8 cellular contexts compared by ENCODE assay signal in genomic region chr16:71537643-71538042, GRCh38. TPM values are rescaled to one million over a fixed set of nuclear protein-coding genes. Genes with fewer than 3 reads are reported as not detected.
A peak's percentile ranks its signal among the peaks of the same experiment; 100 is the strongest.
DNase-seq lines count a peak whose midpoint lies in the region; ATAC-seq and FAIRE-seq lines count a peak whose summit lies in the region.

No MANE protein-coding gene starts in this region.

- H3K36me3 Mint-ChIP-seq in activated naive CD4-positive, alpha-beta T cell treated with anti-CD3 and anti-CD28 coated beads, Interleukin-2, amount 50 U/mL, for 72 hours = no peaks in the 10 kb centered on the region

- H3K27ac Mint-ChIP-seq in activated naive CD4-positive, alpha-beta T cell treated with anti-CD3 and anti-CD28 coated beads, Interleukin-2, amount 50 U/mL, for 72 hours = no peak overlapping the region

- ATAC-seq in HG02759 (IDR thresholded peaks at IDR 0.05; ENCODE audit: unreplicated experiment) = peak; percentile 71
- peak; percentile 45 to 66 for ATAC-seq in activated naive CD4-positive, alpha-beta T cell treated with anti-CD3 and anti-CD28 coated beads, Interleukin-2, amount 50 U/mL, for 72 hours

- H3K9me3 Mint-ChIP-seq in activated naive CD4-positive, alpha-beta T cell treated with anti-CD3 and anti-CD28 coated beads, Interleukin-2, amount 50 U/mL, for 72 hours = no peaks in the 10 kb centered on the region

- DNase-seq in activated T-cell treated with anti-CD3 and anti-CD28 coated beads for 24 hours (ENCODE audit: low read depth) (peak; percentile 7), activated T-cell treated with anti-CD3 and anti-CD28 coated beads for 4 hours (no peak), NCI-H82 treated with DMSO at 0.1 percent for 48 hours (lab: John Stamatoyannopoulos, UW; ENCODE audit: unreplicated experiment) (peak; percentile 2), DMS79 treated with DMSO at 0.1 percent for 48 hours (lab: John Stamatoyannopoulos, UW) (no peak)
- DNase-seq in activated naive CD4-positive, alpha-beta T cell treated with anti-CD3 and anti-CD28 coated beads, Interleukin-2, amount 50 U/mL, for 72 hours (ENCODE audit: low spot score in 2 of 2) = peak in 1 of 2 donors; percentile 33
- peak; percentile 54 for DNase-seq in stimulated activated CD8-positive, alpha-beta memory T cell treated with anti-CD3 and anti-CD28 coated beads, Interleukin-4, amount 100 ng/mL, for 48 hours

- FAIRE-seq in islet of Langerhans (lab: Jason Lieb, UNC) = peak; percentile 96

RNA-seq across cellular contexts. Expression of gene CHST4, which starts 11.4 kb away (rescaled TPM):
- total RNA-seq in activated naive CD4-positive, alpha-beta T cell treated with anti-CD3 and anti-CD28 coated beads, Interleukin-2, amount 50 U/mL, for 72 hours = not detected

RNA-seq across cellular contexts. Expression of gene TAT, which starts 39.2 kb away (rescaled TPM):
- total RNA-seq in activated naive CD4-positive, alpha-beta T cell treated with anti-CD3 and anti-CD28 coated beads, Interleukin-2, amount 50 U/mL, for 72 hours = not detected

RNA-seq across cellular contexts. Expression of gene ZNF19, which starts 48.5 kb away (rescaled TPM):
- 1 to 10 TPM; 1.1 to 2.4 TPM for total RNA-seq in activated naive CD4-positive, alpha-beta T cell treated with anti-CD3 and anti-CD28 coated beads, Interleukin-2, amount 50 U/mL, for 72 hours

Comparison
In these comparisons a context has a peak if more than half of its experiments do, and no peak if none do; other contexts are left out.
1. DNase-seq: peak in activated T-cell treated with anti-CD3 and anti-CD28 coated beads for 24 hours (single experiment), NCI-H82 treated with DMSO at 0.1 percent for 48 hours (single experiment) and stimulated activated CD8-positive, alpha-beta memory T cell treated with anti-CD3 and anti-CD28 coated beads, Interleukin-4, amount 100 ng/mL, for 48 hours (single experiment); none in activated T-cell treated with anti-CD3 and anti-CD28 coated beads for 4 hours (single experiment) and DMS79 treated with DMSO at 0.1 percent for 48 hours (single experiment).